ENCODE assay signal across 18 cellular contexts in genomic region chr9:69081261-69081660, GRCh38. TPM values are rescaled to one million over a fixed set of nuclear protein-coding genes. Genes with fewer than 3 reads are reported as not detected.
DNase-seq lines count a peak whose midpoint lies in the region; ATAC-seq and TF ChIP-seq lines count a peak whose summit lies in the region.
"Had no signal": no experiment of that assay in that cellular context is flagged by ENCODE, and none has a peak within 500 bp of the region (broad histone marks: within the 10 kb centered on the region; RNA-seq: fewer than 3 reads in every experiment).

No MANE protein-coding gene starts in this region.

- TF ChIP-seq POLR2A in IMR-90 (IDR thresholded peaks at IDR 0.05; ENCODE audit: low read depth, low read length) (no peak), breast epithelium (IDR thresholded peaks at IDR 0.05) (no peak)

- DNase-seq in IMR-90 (peak; percentile 53), choroid plexus epithelial cell (ENCODE audit: low read depth) (peak; percentile 36), fibroblast of villous mesenchyme (ENCODE audit: low read depth) (peak; percentile 45), breast epithelium (ENCODE audit: low spot score in 2 of 2) (no peak), neural progenitor cell (ENCODE audit: low spot score) (no peak), T-helper 9 cell (no peak), globus pallidus (ENCODE audit: low spot score) (no peak)
- DNase-seq: 8988T; CD4-positive, alpha-beta memory T cell; DMS153; DMS79; GDM1; H7 had no signal

- H3K56ac ChIP-seq in IMR-90 (ENCODE audit: extremely low read depth, insufficient read depth, low read length): no peak overlapping the region

- no peak overlapping the region for H3K14ac ChIP-seq in IMR-90 (replicated peaks; ENCODE audit: low read depth, low read length)

- H3K27me3 Mint-ChIP-seq in neural progenitor cell (ENCODE audit: insufficient read depth, low read depth): peaks cover 4% of the 10 kb centered on the region
- H3K27me3 Mint-ChIP-seq: CD4-positive, alpha-beta memory T cell had no signal

- H3K27me3 ChIP-seq in IMR-90 (ENCODE audit: control insufficient read depth, insufficient read depth, low read length) (no peaks in the 10 kb centered on the region), breast epithelium (no peaks in the 10 kb centered on the region), neural progenitor cell (no peaks in the 10 kb centered on the region)
- H3K27me3 ChIP-seq: BLaER1 had no signal

- no peaks in the 10 kb centered on the region for H3K9me1 ChIP-seq in IMR-90 (ENCODE audit: insufficient read depth, low read length)

- no peak overlapping the region for H2BK120ac ChIP-seq in IMR-90 (ENCODE audit: low read depth, low read length)

- POLR2A ChIA-PET in IMR-90 (lab: Charles Lee; ENCODE audit: unreplicated experiment): no interaction called here

- H3K9me3 Mint-ChIP-seq in neural progenitor cell: no peaks in the 10 kb centered on the region

- no peak overlapping the region for H2AFZ ChIP-seq in IMR-90 (replicated peaks; ENCODE audit: low read length, poor library complexity)
- H2AFZ ChIP-seq in neural progenitor cell (replicated peaks): no peak overlapping the region
- H2AFZ ChIP-seq: GM23338 had no signal

- H3F3A ChIP-seq in neural progenitor cell (ENCODE audit: low read depth): no peaks in the 10 kb centered on the region

- H3K27ac Mint-ChIP-seq in neural progenitor cell: no peak overlapping the region
- H3K27ac Mint-ChIP-seq: CD14-positive monocyte; CD4-positive, alpha-beta memory T cell; GM23338 had no signal

- H2BK5ac ChIP-seq in IMR-90 (ENCODE audit: low read depth, low read length, poor library complexity, severe bottlenecking): peak overlapping the region; percentile 73

- no peak overlapping the region for H3K4me3 Mint-ChIP-seq in neural progenitor cell
- H3K4me3 Mint-ChIP-seq: CD14-positive monocyte; CD4-positive, alpha-beta memory T cell; GM23338 had no signal

- no peak overlapping the region for H3K23ac ChIP-seq in IMR-90 (ENCODE audit: low read depth, low read length)

- H3K79me1 ChIP-seq in IMR-90 (ENCODE audit: low read depth in 1 of 2, low read length in 2 of 2): no peaks in the 10 kb centered on the region

- H2BK20ac ChIP-seq in IMR-90 (ENCODE audit: low read depth, low read length): no peak overlapping the region

- H3K4me3 ChIP-seq in IMR-90 (ENCODE audit: insufficient read depth, low read depth, low read length) (no peak overlapping the region), choroid plexus epithelial cell (ENCODE audit: low read depth, low read length) (no peak overlapping the region), fibroblast of villous mesenchyme (ENCODE audit: low read depth, low read length) (no peak overlapping the region), breast epithelium (no peak overlapping the region), neural progenitor cell (no peak overlapping the region)
- H3K4me3 ChIP-seq: BLaER1, GM23338 had no signal

- no peak for TF ChIP-seq RAD21 in IMR-90 (IDR thresholded peaks at IDR 0.05; ENCODE audit: low read length)

- no peak overlapping the region for H3K4ac ChIP-seq in IMR-90 (ENCODE audit: low read depth, low read length)

- no peak overlapping the region for H2AK9ac ChIP-seq in IMR-90 (replicated peaks; ENCODE audit: low read depth, low read length, poor library complexity)

- no peaks in the 10 kb centered on the region for H3K9me3 ChIP-seq in IMR-90 (ENCODE audit: control insufficient read depth, insufficient read depth, low read length)
- H3K9me3 ChIP-seq in breast epithelium: no peaks in the 10 kb centered on the region
- no peaks in the 10 kb centered on the region for H3K9me3 ChIP-seq in neural progenitor cell (ENCODE audit: low read depth)
- H3K9me3 ChIP-seq: BLaER1 had no signal

- H4K20me1 ChIP-seq in IMR-90 (ENCODE audit: insufficient read depth, low read length) (no peaks in the 10 kb centered on the region), neural progenitor cell (ENCODE audit: low read depth) (no peaks in the 10 kb centered on the region)
- H4K20me1 ChIP-seq: BLaER1 had no signal

- peak overlapping the region; percentile 64; the same call in 1 of the 2 replicates for H3K18ac ChIP-seq in IMR-90 (ENCODE audit: low read depth, low read length)

- intact Hi-C loops in IMR-90 (cut with micrococcal nuclease): no loop called here
- intact Hi-C loops in breast epithelium (cut with DNase I; ENCODE audit: low total_unique reads): loop anchor here (5.0 kb wide), 1 partner anchor 509 kb away; no protein-coding TSS in a partner anchor

- H4K8ac ChIP-seq in IMR-90 (ENCODE audit: low read depth in 2 of 2, low read length in 2 of 2): no peak overlapping the region

- H3K27ac ChIP-seq in IMR-90 (ENCODE audit: insufficient read depth, low read length): no peak overlapping the region
- H3K27ac ChIP-seq in breast epithelium: no peak overlapping the region
- H3K27ac ChIP-seq in neural progenitor cell: no peak overlapping the region
- H3K27ac ChIP-seq: BLaER1 had no signal

- dilution Hi-C loops in IMR-90 (cut with HindIII; ENCODE audit: low sequenced_read_pairs, unreplicated experiment): no loop called here

- H3K9ac ChIP-seq in IMR-90 (ENCODE audit: low read depth, low read length): no peak overlapping the region
- H3K9ac ChIP-seq in neural progenitor cell: no peak overlapping the region
- H3K9ac ChIP-seq: BLaER1 had no signal

- H3K4me1 Mint-ChIP-seq in neural progenitor cell: no peaks in the 10 kb centered on the region
- H3K4me1 Mint-ChIP-seq: CD14-positive monocyte; CD4-positive, alpha-beta memory T cell; GM23338 had no signal

- no TSS peak for BruUV-seq in IMR-90 (replicated peaks; lab: Mats Ljungman, UMichigan)

- CTCF ChIA-PET in IMR-90 (lab: Yijun Ruan, JAX): no interaction called here

- ATAC-seq in IMR-90 (ENCODE audit: low read depth): peak; percentile 80
- ATAC-seq: GM23338, HCT116, HepG2 had no signal

- H3K36me3 Mint-ChIP-seq in neural progenitor cell: peaks cover 6% of the 10 kb centered on the region

- H3K4me1 ChIP-seq in IMR-90 (ENCODE audit: control insufficient read depth, insufficient read depth, low read length) (peaks cover 9% of the 10 kb centered on the region), breast epithelium (no peaks in the 10 kb centered on the region), neural progenitor cell (no peaks in the 10 kb centered on the region)
- H3K4me1 ChIP-seq: BLaER1 had no signal

- in situ Hi-C loops in IMR-90 (cut with MboI; ENCODE audit: low sequenced_read_pairs): no loop called here

- no peaks in the 10 kb centered on the region for H3K36me3 ChIP-seq in IMR-90 (ENCODE audit: control insufficient read depth, insufficient read depth, low read length)
- no peaks in the 10 kb centered on the region for H3K36me3 ChIP-seq in breast epithelium
- no peaks in the 10 kb centered on the region for H3K36me3 ChIP-seq in neural progenitor cell

- H2AK5ac ChIP-seq in IMR-90 (ENCODE audit: low read depth, low read length): no peak overlapping the region

- no peak overlapping the region for H4K91ac ChIP-seq in IMR-90 (ENCODE audit: insufficient read depth, low read depth, low read length)

- H3K4me2 ChIP-seq in IMR-90 (ENCODE audit: low read depth, low read length) (no peak overlapping the region), neural progenitor cell (no peak overlapping the region)
- H3K4me2 ChIP-seq: BLaER1, GM23338 had no signal

- no CpG with 5 or more reads among the region's 4 CpGs for WGBS in IMR-90 (ENCODE audit: extremely low coverage in 2 of 2, insufficient read length in 1 of 2), 2 experiments

- no peak overlapping the region for H2BK15ac ChIP-seq in IMR-90 (ENCODE audit: low read depth, low read length)

- no peak overlapping the region for H4K5ac ChIP-seq in IMR-90 (ENCODE audit: low read depth, low read length)

- TF ChIP-seq CTCF in IMR-90 (conservative IDR thresholded peaks at IDR 0.05; ENCODE audit: low read depth, low read length): no peak
- TF ChIP-seq CTCF in choroid plexus epithelial cell (conservative IDR thresholded peaks at IDR 0.05; ENCODE audit: low read depth, low read length): no peak
- no peak for TF ChIP-seq CTCF in fibroblast of villous mesenchyme (IDR thresholded peaks at IDR 0.05; ENCODE audit: insufficient read depth, low read depth, low read length)
- TF ChIP-seq CTCF in breast epithelium (IDR thresholded peaks at IDR 0.05): no peak
- no peak for TF ChIP-seq CTCF in neural progenitor cell (IDR thresholded peaks at IDR 0.05)

- H3K79me2 ChIP-seq in neural progenitor cell (ENCODE audit: low read depth): no peaks in the 10 kb centered on the region

TF ChIP-seq in IMR-90, 13 proteins besides CTCF, POLR2A, EP300 and RAD21:
- TF ChIP-seq CHD1 (IDR thresholded peaks at IDR 0.05; ENCODE audit: low read depth, low read length) (no peak), CEBPB (IDR thresholded peaks at IDR 0.05; ENCODE audit: low read depth, low read length) (peak; percentile 73)

RNA-seq across cellular contexts. Expression of gene FXN, which starts 45.7 kb away (rescaled TPM):
- total RNA-seq in IMR-90 (2012; rRNA removed) (3.9 and 6.1 TPM in 2 replicates), fibroblast of villous mesenchyme (2.6 TPM in 2 replicates), breast epithelium (1 to 10 TPM; 3.8 to 7.5 (median 6.9) TPM), neural progenitor cell (ENCODE audit: low replicate concordance) (23.2 and 24.8 TPM in 2 replicates)
- 17.6 and 18.1 TPM in 2 replicates for polyA plus RNA-seq in IMR-90 (2012; rRNA removed)
- polyA plus RNA-seq in IMR-90 (2012; cell fraction: cytosol; rRNA removed): 10.0 and 20.5 TPM in 2 replicates
- polyA plus RNA-seq in IMR-90 (2012; cell fraction: nucleus; rRNA removed; ENCODE audit: low replicate concordance): 2.6 and 10.9 TPM in 2 replicates

Comparison
In these comparisons a context has a peak if more than half of its experiments do, and no peak if none do; other contexts are left out.
1. DNase-seq: peak in IMR-90 (single experiment), choroid plexus epithelial cell (single experiment) and fibroblast of villous mesenchyme (single experiment); none in breast epithelium (0 of 2), neural progenitor cell (single experiment), T-helper 9 cell (single experiment) and globus pallidus (single experiment).